1 cellular context compared by ENCODE assay signal in the genomic region with DNA sequence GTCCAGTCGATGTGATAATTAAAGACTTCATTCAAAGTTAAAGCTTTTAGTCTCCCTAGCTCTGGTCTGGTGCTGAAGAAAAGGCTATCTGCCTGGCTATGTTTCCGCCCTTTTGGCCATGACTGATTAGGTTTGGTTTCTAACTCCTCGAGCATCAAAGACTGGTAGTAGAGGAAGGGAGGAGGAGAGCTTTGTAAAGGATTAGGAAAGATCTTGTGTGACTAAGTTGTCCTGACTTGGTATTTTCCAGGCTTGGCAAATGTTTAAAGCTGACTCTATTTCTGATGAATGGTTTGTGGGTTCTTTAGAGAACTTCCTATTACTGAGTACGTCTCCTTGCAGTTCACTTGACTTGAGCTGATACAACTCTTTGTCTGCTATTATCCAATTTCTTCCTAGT.
TF ChIP-seq lines count a peak whose summit lies in the region.

No MANE protein-coding gene starts in this region.

TF ChIP-seq in IMR-90, 13 proteins besides CTCF, POLR2A, EP300 and RAD21:
- TF ChIP-seq RFX5 (IDR thresholded peaks at IDR 0.05; ENCODE audit: low read depth, low read length) = no peak
- TF ChIP-seq, protein P1, sequence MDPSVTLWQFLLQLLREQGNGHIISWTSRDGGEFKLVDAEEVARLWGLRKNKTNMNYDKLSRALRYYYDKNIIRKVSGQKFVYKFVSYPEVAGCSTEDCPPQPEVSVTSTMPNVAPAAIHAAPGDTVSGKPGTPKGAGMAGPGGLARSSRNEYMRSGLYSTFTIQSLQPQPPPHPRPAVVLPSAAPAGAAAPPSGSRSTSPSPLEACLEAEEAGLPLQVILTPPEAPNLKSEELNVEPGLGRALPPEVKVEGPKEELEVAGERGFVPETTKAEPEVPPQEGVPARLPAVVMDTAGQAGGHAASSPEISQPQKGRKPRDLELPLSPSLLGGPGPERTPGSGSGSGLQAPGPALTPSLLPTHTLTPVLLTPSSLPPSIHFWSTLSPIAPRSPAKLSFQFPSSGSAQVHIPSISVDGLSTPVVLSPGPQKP (IDR thresholded peaks at IDR 0.05; ENCODE audit: borderline replicate concordance, low read depth, low read length) = no peak
- no peak for TF ChIP-seq MXI1 (IDR thresholded peaks at IDR 0.05; ENCODE audit: borderline replicate concordance, low read depth, low read length)
- no peak for TF ChIP-seq MAZ (IDR thresholded peaks at IDR 0.05; ENCODE audit: borderline replicate concordance, low read depth, low read length)
- TF ChIP-seq BHLHE40 (IDR thresholded peaks at IDR 0.05; ENCODE audit: low read depth, low read length) = no peak
- no peak for TF ChIP-seq RCOR1 (IDR thresholded peaks at IDR 0.05; ENCODE audit: insufficient replicate concordance, low read length)
- TF ChIP-seq CEBPB (IDR thresholded peaks at IDR 0.05; ENCODE audit: low read depth, low read length) = no peak
- no peak for TF ChIP-seq FOS (IDR thresholded peaks at IDR 0.05; ENCODE audit: low read depth, low read length)
- TF ChIP-seq, protein P2, sequence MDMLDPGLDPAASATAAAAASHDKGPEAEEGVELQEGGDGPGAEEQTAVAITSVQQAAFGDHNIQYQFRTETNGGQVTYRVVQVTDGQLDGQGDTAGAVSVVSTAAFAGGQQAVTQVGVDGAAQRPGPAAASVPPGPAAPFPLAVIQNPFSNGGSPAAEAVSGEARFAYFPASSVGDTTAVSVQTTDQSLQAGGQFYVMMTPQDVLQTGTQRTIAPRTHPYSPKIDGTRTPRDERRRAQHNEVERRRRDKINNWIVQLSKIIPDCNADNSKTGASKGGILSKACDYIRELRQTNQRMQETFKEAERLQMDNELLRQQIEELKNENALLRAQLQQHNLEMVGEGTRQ (IDR thresholded peaks at IDR 0.05; ENCODE audit: low read depth, low read length) = no peak
- TF ChIP-seq CHD1 (IDR thresholded peaks at IDR 0.05; ENCODE audit: low read depth, low read length) = no peak
